In the genomic region with DNA sequence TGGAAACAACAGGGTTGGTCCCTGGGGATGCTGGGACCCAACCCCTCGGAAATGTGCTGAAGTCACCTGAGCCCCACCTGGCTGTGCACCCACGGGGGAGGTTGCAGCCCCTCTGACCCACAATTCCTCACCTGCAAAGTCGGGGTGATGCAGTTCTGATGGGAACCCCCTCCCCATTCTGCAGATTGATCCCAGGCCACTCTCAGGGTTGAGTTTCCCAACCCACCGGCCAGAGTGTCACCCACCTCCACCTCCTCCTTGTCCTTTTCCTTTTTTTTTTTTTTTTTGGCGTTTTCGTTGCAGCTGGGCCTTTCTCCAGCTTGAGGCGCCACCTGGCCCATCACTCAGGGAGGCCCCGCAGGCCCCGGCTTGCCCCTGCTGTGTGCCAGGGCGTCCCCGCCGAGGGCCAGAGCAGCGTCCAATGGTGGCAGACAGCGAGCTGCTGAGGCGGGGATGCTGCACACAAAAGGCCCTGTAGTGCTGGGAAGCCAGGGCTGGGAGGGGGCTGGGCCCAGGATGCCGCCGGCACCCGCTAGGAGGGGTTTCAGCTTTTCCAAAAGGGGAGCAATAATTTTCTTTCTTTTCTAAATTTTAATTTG, we compare ENCODE assay signal across 1 cellular context.
A peak's percentile ranks its signal among the peaks of the same experiment; 100 is the strongest.
TF ChIP-seq lines count a peak whose summit lies in the region.

No MANE protein-coding gene starts in this region.

TF ChIP-seq in HEK293, 187 proteins besides CTCF, POLR2A, EP300 and RAD21 (continued from another document):
- TF ChIP-seq, protein P1, sequence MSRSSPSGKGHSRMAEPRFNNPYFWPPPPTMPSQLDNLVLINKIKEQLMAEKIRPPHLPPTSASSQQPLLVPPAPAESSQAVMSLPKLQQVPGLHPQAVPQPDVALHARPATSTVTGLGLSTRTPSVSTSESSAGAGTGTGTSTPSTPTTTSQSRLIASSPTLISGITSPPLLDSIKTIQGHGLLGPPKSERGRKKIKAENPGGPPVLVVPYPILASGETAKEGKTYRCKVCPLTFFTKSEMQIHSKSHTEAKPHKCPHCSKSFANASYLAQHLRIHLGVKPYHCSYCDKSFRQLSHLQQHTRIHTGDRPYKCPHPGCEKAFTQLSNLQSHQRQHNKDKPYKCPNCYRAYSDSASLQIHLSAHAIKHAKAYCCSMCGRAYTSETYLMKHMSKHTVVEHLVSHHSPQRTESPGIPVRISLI (tag by site-specific recombination; IDR thresholded peaks at IDR 0.05): peak; percentile 95
- TF ChIP-seq ZNF184 (tag by site-specific recombination; IDR thresholded peaks at IDR 0.05): no peak
- TF ChIP-seq ZNF530 (tag by site-specific recombination; IDR thresholded peaks at IDR 0.05; ENCODE audit: low read depth): no peak
- peak; percentile 85 for TF ChIP-seq ZBTB20 (tag by site-specific recombination; IDR thresholded peaks at IDR 0.05)
- TF ChIP-seq, protein P2, sequence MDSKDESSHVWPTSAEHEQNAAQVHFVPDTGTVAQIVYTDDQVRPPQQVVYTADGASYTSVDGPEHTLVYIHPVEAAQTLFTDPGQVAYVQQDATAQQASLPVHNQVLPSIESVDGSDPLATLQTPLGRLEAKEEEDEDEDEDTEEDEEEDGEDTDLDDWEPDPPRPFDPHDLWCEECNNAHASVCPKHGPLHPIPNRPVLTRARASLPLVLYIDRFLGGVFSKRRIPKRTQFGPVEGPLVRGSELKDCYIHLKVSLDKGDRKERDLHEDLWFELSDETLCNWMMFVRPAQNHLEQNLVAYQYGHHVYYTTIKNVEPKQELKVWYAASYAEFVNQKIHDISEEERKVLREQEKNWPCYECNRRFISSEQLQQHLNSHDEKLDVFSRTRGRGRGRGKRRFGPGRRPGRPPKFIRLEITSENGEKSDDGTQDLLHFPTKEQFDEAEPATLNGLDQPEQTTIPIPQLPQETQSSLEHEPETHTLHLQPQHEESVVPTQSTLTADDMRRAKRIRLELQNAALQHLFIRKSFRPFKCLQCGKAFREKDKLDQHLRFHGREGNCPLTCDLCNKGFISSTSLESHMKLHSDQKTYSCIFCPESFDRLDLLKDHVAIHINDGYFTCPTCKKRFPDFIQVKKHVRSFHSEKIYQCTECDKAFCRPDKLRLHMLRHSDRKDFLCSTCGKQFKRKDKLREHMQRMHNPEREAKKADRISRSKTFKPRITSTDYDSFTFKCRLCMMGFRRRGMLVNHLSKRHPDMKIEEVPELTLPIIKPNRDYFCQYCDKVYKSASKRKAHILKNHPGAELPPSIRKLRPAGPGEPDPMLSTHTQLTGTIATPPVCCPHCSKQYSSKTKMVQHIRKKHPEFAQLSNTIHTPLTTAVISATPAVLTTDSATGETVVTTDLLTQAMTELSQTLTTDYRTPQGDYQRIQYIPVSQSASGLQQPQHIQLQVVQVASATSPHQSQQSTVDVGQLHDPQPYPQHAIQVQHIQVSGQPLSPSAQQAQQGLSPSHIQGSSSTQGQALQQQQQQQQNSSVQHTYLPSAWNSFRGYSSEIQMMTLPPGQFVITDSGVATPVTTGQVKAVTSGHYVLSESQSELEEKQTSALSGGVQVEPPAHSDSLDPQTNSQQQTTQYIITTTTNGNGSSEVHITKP (tag by site-specific recombination; IDR thresholded peaks at IDR 0.05): no peak
- TF ChIP-seq ZNF274 (IDR thresholded peaks at IDR 0.05; ENCODE audit: low read length): no peak
- TF ChIP-seq ZNF274 (tag by site-specific recombination; IDR thresholded peaks at IDR 0.05; ENCODE audit: borderline replicate concordance): no peak
- TF ChIP-seq ZNF654 (tag by site-specific recombination; IDR thresholded peaks at IDR 0.05; ENCODE audit: low read depth): no peak
- TF ChIP-seq ZNF596 (tag by site-specific recombination; IDR thresholded peaks at IDR 0.05): no peak
- no peak for TF ChIP-seq ZNF707 (tag by site-specific recombination; IDR thresholded peaks at IDR 0.05)
- no peak; the same call in 1 of the 2 replicates for TF ChIP-seq KLF1 (tag by site-specific recombination; IDR thresholded peaks at IDR 0.05)
- no peak for TF ChIP-seq ZFP3 (tag by site-specific recombination; IDR thresholded peaks at IDR 0.05; ENCODE audit: low read depth)
- TF ChIP-seq ZNF555 (tag by site-specific recombination; conservative IDR thresholded peaks at IDR 0.05): no peak
- no peak; the same call in 1 of the 2 replicates for TF ChIP-seq ZNF629 (tag by site-specific recombination; IDR thresholded peaks at IDR 0.05)
